9 cellular contexts compared by ENCODE assay signal in genomic region chr19:23071087-23071511, GRCh38. TPM values are rescaled to one million over a fixed set of nuclear protein-coding genes. Genes with fewer than 3 reads are reported as not detected.
DNase-seq lines count a peak whose midpoint lies in the region; ATAC-seq and TF ChIP-seq lines count a peak whose summit lies in the region.
"Had no signal": no experiment of that assay in that cellular context is flagged by ENCODE, and none has a peak within 500 bp of the region (broad histone marks: within the 10 kb centered on the region; RNA-seq: fewer than 3 reads in every experiment).

No MANE protein-coding gene starts in this region.

- H3K9me3 ChIP-seq in NT2/D1 (ENCODE audit: insufficient read depth, low read length) (peaks cover 18% of the 10 kb centered on the region; the same call in 1 of the 2 replicates), heart right ventricle (no peaks in the 10 kb centered on the region)

- no peak overlapping the region for H3K27ac Mint-ChIP-seq in stimulated activated memory B cell treated with anti-CD40 and anti-IgM and Interleukin-4, amounts not matched to agents 10 μg/mL and 1 μg/mL and 100 μg/mL, for 72 hours

- ATAC-seq in heart right ventricle (peak in 7 of 8 donors; percentile 49 to 64 (median 54)), HG03097 (IDR thresholded peaks at IDR 0.05; ENCODE audit: low FRiP score, unreplicated experiment) (no peak), GM18502 (IDR thresholded peaks at IDR 0.05; ENCODE audit: poor library complexity, unreplicated experiment) (no peak)
- no peak for ATAC-seq in stimulated activated memory B cell treated with anti-CD40 and anti-IgM and Interleukin-4, amounts not matched to agents 10 μg/mL and 1 μg/mL and 100 μg/mL, for 72 hours

- peaks cover 5% of the 10 kb centered on the region for H3K4me1 Mint-ChIP-seq in stimulated activated memory B cell treated with anti-CD40 and anti-IgM and Interleukin-4, amounts not matched to agents 10 μg/mL and 1 μg/mL and 100 μg/mL, for 72 hours

- H3K27ac ChIP-seq in heart right ventricle: no peak overlapping the region

- H3K27me3 ChIP-seq in NT2/D1 (ENCODE audit: insufficient read depth, insufficient read length) (peaks cover 23% of the 10 kb centered on the region), heart right ventricle (peaks cover 0 to 33% (median 20%) of the 10 kb centered on the region in 7 donors)

- H3K36me3 Mint-ChIP-seq in stimulated activated memory B cell treated with anti-CD40 and anti-IgM and Interleukin-4, amounts not matched to agents 10 μg/mL and 1 μg/mL and 100 μg/mL, for 72 hours: no peaks in the 10 kb centered on the region

- peak; percentile 33 for DNase-seq in GM13976 (ENCODE audit: low spot score)
- peak; percentile 71 for DNase-seq in NT2/D1 (ENCODE audit: low read depth, low spot score)
- peak; percentile 22 to 37 for DNase-seq in heart right ventricle
- no peak for DNase-seq in globus pallidus (ENCODE audit: low spot score)
- DNase-seq: activated T-cell treated with anti-CD3 and anti-CD28 coated beads, Interleukin-2, amount 50 U/mL, for 4 hours; NCI-H187 treated with DMSO at 0.1 percent for 48 hours had no signal

- H3K4me3 Mint-ChIP-seq in stimulated activated memory B cell treated with anti-CD40 and anti-IgM and Interleukin-4, amounts not matched to agents 10 μg/mL and 1 μg/mL and 100 μg/mL, for 72 hours: peak overlapping the region; percentile 27
- H3K4me3 Mint-ChIP-seq: activated T-cell treated with anti-CD3 and anti-CD28 coated beads, Interleukin-2, amount 50 U/mL, for 4 hours had no signal

- in situ Hi-C loops in GM13976 (cut with MboI; ENCODE audit: low sequenced_read_pairs, unreplicated experiment): no loop called here

- TF ChIP-seq CTCF in GM13976 (IDR thresholded peaks at IDR 0.05; ENCODE audit: borderline replicate concordance, control extremely low read depth, extremely low read depth, insufficient read depth, missing control alignments) (no peak), heart right ventricle (IDR thresholded peaks at IDR 0.05) (no peak)

- H3K36me3 ChIP-seq in NT2/D1 (ENCODE audit: insufficient read depth, insufficient read length, low read length) (no peaks in the 10 kb centered on the region), heart right ventricle (no peaks in the 10 kb centered on the region)

- H3K9me3 Mint-ChIP-seq in stimulated activated memory B cell treated with anti-CD40 and anti-IgM and Interleukin-4, amounts not matched to agents 10 μg/mL and 1 μg/mL and 100 μg/mL, for 72 hours: peaks cover 21% of the 10 kb centered on the region

- H3K4me3 ChIP-seq in NT2/D1 (ENCODE audit: insufficient read length, low read depth): peak overlapping the region; percentile 61
- H3K4me3 ChIP-seq in heart right ventricle: peak overlapping the region; percentile 14 to 58 (median 45)

- intact Hi-C loops in heart right ventricle (cut with DNase I): no loop called here

- WGBS in heart right ventricle, 2 donors: 0 to 1% methylated on average over 32 to 34 of the region's 34 CpGs

- peaks cover 31% of the 10 kb centered on the region for H3K27me3 Mint-ChIP-seq in stimulated activated memory B cell treated with anti-CD40 and anti-IgM and Interleukin-4, amounts not matched to agents 10 μg/mL and 1 μg/mL and 100 μg/mL, for 72 hours

- peak overlapping the region; percentile 85 for H3K9ac ChIP-seq in NT2/D1 (ENCODE audit: insufficient read length, low read depth)

- no peaks in the 10 kb centered on the region for H3K4me1 ChIP-seq in NT2/D1 (ENCODE audit: insufficient read depth, insufficient read length)
- peaks cover 0 to 26% (median 16%) of the 10 kb centered on the region in 9 donors for H3K4me1 ChIP-seq in heart right ventricle

RNA-seq across cellular contexts. Expression of gene ZNF730, which starts 45.7 kb away (rescaled TPM):
- total RNA-seq in heart right ventricle: under 1 TPM in 9 of 10 donors, not detected in 1; 0.09 to 0.72 (median 0.28) TPM
- under 1 TPM in 1 of 2 donors, not detected in 1; 0.01 TPM for polyA plus RNA-seq in heart right ventricle

Comparison
In these comparisons a context has a peak if more than half of its experiments do, and no peak if none do; other contexts are left out.
1. ATAC-seq: peak in heart right ventricle (7 of 8); none in stimulated activated memory B cell treated with anti-CD40 and anti-IgM and Interleukin-4, amounts not matched to agents 10 μg/mL and 1 μg/mL and 100 μg/mL, for 72 hours (single experiment), HG03097 (single experiment) and GM18502 (single experiment).